1 cellular context compared by ENCODE assay signal in the genomic region with DNA sequence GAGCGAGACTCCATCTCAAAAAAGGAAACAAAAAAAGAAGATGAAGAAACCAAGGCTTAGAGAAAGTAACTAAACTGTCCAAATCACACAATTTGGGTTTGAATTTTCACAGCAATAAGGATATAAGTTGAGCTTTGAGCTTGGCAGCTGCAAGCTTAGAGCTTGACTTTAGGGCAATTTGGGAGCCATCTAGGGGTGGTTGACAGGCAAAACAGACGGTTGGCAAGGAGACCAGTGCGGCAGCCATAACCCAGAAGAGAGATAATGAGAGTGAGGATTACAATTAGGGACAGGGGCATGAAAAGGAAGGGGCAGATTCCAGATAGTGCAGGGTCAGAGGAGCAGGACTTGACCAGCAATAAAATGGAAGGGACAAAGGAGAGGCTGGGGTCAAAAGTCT.
TF ChIP-seq lines count a peak whose summit lies in the region.

No MANE protein-coding gene starts in this region.

TF ChIP-seq in SK-N-SH treated with all-trans-retinoic acid at 6 μM for 48 hours, 23 proteins besides CTCF, POLR2A, EP300 and RAD21 (continued from another document):
- TF ChIP-seq, protein P1, sequence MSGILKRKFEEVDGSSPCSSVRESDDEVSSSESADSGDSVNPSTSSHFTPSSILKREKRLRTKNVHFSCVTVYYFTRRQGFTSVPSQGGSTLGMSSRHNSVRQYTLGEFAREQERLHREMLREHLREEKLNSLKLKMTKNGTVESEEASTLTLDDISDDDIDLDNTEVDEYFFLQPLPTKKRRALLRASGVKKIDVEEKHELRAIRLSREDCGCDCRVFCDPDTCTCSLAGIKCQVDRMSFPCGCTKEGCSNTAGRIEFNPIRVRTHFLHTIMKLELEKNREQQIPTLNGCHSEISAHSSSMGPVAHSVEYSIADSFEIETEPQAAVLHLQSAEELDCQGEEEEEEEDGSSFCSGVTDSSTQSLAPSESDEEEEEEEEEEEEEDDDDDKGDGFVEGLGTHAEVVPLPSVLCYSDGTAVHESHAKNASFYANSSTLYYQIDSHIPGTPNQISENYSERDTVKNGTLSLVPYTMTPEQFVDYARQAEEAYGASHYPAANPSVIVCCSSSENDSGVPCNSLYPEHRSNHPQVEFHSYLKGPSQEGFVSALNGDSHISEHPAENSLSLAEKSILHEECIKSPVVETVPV (CRISPR knock-in tag; IDR thresholded peaks at IDR 0.05): no peak
